ENCODE assay signal across 1 cellular context in genomic region chr2:105754011-105754410, GRCh38.
TF ChIP-seq lines count a peak whose summit lies in the region.

No MANE protein-coding gene starts in this region.

TF ChIP-seq in WTC11, 78 proteins besides CTCF, POLR2A, EP300 and RAD21 (continued from another document):
- no peak for TF ChIP-seq IRF2 (CRISPR knock-in tag; IDR thresholded peaks at IDR 0.05; ENCODE audit: borderline replicate concordance, low read depth)
- TF ChIP-seq ZNF532 (CRISPR knock-in tag; IDR thresholded peaks at IDR 0.05; ENCODE audit: borderline replicate concordance) = no peak
- no peak for TF ChIP-seq ESRRA (CRISPR knock-in tag; IDR thresholded peaks at IDR 0.05; ENCODE audit: borderline replicate concordance)
- TF ChIP-seq NR2C2 (CRISPR knock-in tag; IDR thresholded peaks at IDR 0.05) = no peak
- no peak for TF ChIP-seq E2F1 (CRISPR knock-in tag; IDR thresholded peaks at IDR 0.05)
- no peak for TF ChIP-seq ZNF121 (CRISPR knock-in tag; IDR thresholded peaks at IDR 0.05)
- TF ChIP-seq TP53 (CRISPR knock-in tag; IDR thresholded peaks at IDR 0.05) = no peak
